Comparison of ENCODE assay signal across 22 cellular contexts in the genomic region with DNA sequence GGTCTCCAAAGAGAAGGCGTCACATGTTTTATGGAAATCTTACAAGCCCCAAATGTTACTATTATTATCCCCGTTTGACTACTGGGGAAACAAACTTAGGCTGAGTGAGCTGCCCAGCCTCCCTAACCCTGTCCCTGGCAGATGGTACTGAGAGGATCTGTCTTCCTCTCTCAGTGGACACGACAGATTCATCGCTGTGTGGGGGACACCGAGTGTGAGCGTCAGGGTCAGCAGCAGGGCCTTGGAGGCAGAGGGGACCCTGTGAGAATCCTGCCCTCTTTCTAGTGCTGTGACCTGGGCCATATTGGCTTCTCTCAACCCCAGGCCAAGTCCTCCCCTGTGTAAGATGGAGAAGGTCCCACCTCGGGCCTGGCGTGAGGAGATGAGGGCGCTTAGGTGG. TPM values are rescaled to one million over a fixed set of nuclear protein-coding genes. Genes with fewer than 3 reads are reported as not detected.
DNase-seq lines count a peak whose midpoint lies in the region; ATAC-seq, FAIRE-seq and TF ChIP-seq lines count a peak whose summit lies in the region.
"Had no signal": no experiment of that assay in that cellular context is flagged by ENCODE, and none has a peak within 500 bp of the region (broad histone marks: within the 10 kb centered on the region; RNA-seq: fewer than 3 reads in every experiment).

No MANE protein-coding gene starts in this region.

- H2AK5ac ChIP-seq in H1 (ENCODE audit: low read depth, low read length), result peak overlapping the region; percentile 86; the same call in 1 of the 2 replicates

- peaks cover 13% of the 10 kb centered on the region; the same call in 1 of the 2 replicates for H3K23me2 ChIP-seq in H1 (ENCODE audit: low read depth, low read length)

- H3K4me1 Mint-ChIP-seq in CD8-positive, alpha-beta T cell (ENCODE audit: low read depth), result peaks cover 10% of the 10 kb centered on the region
- peaks cover 18% of the 10 kb centered on the region for H3K4me1 Mint-ChIP-seq in neural crest cell
- peaks cover 12 to 31% (median 17%) of the 10 kb centered on the region in 3 donors for H3K4me1 Mint-ChIP-seq in T-cell

- H3K27ac Mint-ChIP-seq in CD8-positive, alpha-beta T cell, result no peak overlapping the region
- H3K27ac Mint-ChIP-seq in neural crest cell (ENCODE audit: unreplicated experiment) (no peak overlapping the region), T-cell (no peak overlapping the region)
- H3K27ac Mint-ChIP-seq: HFFc6 had no signal

- CTCF ChIA-PET in CD8-positive, alpha-beta T cell (lab: Charles Lee), result no interaction called here
- CTCF ChIA-PET in H1 (lab: Charles Lee; ENCODE audit: partially characterized antibody) (no interaction called here), T-cell (lab: Charles Lee) (no interaction called here)

- H4K20me1 ChIP-seq in H1 (replicated peaks in 1 of 2; ENCODE audit: control insufficient read depth in 1 of 2, insufficient read depth in 2 of 2, low read length in 2 of 2), result no peaks in the 10 kb centered on the region
- no peaks in the 10 kb centered on the region for H4K20me1 ChIP-seq in hepatocyte (ENCODE audit: insufficient read depth, poor library complexity, severe bottlenecking)

- H2AFZ ChIP-seq in H1 (ENCODE audit: low read length) (no peak overlapping the region), hepatocyte (no peak overlapping the region)
- H2AFZ ChIP-seq: GM23248 had no signal

- no peak overlapping the region for H3K14ac ChIP-seq in H1 (ENCODE audit: insufficient read length)

- POLR2A ChIA-PET in CD8-positive, alpha-beta T cell (lab: Charles Lee), result no interaction called here
- POLR2A ChIA-PET in H1 (lab: Charles Lee; ENCODE audit: partially characterized antibody), result no interaction called here
- POLR2A ChIA-PET in T-cell (lab: Charles Lee), result no interaction called here

- H3K18ac ChIP-seq in H1 (ENCODE audit: extremely low read depth, low read length), result no peak overlapping the region

- no peak for DNase-seq in CD8-positive, alpha-beta T cell
- DNase-seq in H1 (ENCODE audit: low read depth in 1 of 2, low spot score in 2 of 2), result no peak
- DNase-seq in neural crest cell (ENCODE audit: low read depth, low spot score), result no peak
- DNase-seq in H4 (ENCODE audit: low spot score), result no peak
- no peak for DNase-seq in hepatocyte (ENCODE audit: low spot score)
- DNase-seq in foreskin keratinocyte, result no peak
- no peak for DNase-seq in T-cell
- DNase-seq: DMS53, GM23248, HFFc6, Karpas-422, NCI-H1092, NCI-H1417 treated with DMSO at 0.1 percent for 48 hours, NCI-H1694 treated with DMSO at 0.1 percent for 48 hours, NCI-H2081, NCI-H2227 treated with DMSO at 0.1 percent for 48 hours, NCI-H526 treated with DMSO at 0.1 percent for 48 hours, OCI-M1, Peyer's patch, SHP77 treated with DMSO at 0.1 percent for 48 hours had no signal

- no peaks in the 10 kb centered on the region for H3K27me3 ChIP-seq in CD8-positive, alpha-beta T cell (ENCODE audit: insufficient read depth, low read length)
- H3K27me3 ChIP-seq in H1 (replicated peaks in 1 of 4; ENCODE audit: control insufficient read depth in 3 of 4, extremely low read depth in 1 of 4, insufficient read depth in 3 of 4, low read length in 3 of 4) (peaks cover 0 to 27% (median 23%) of the 10 kb centered on the region in 4 experiments; a peak in 5 of 7 replicates), hepatocyte (no peaks in the 10 kb centered on the region), foreskin keratinocyte (no peaks in the 10 kb centered on the region)
- H3K27me3 ChIP-seq: Peyer's patch had no signal

- 92% methylated on average over 9 of the region's 9 CpGs; no CpG with 5 or more reads in 1 of the 2 experiments for WGBS in H1 (ENCODE audit: extremely low coverage in 1 of 2, insufficient coverage in 1 of 2, insufficient read length in 1 of 2, insufficient replicate concordance in 2 of 2, low coverage in 1 of 2, low lambda C conversion rate in 2 of 2, missing lambda C conversion rate in 1 of 2), 2 experiments
- WGBS in hepatocyte (ENCODE audit: low lambda C conversion rate, missing lambda C conversion rate), result 95% methylated on average over 9 of the region's 9 CpGs

- no peaks in the 10 kb centered on the region for H3K9me2 ChIP-seq in hepatocyte (replicated peaks; ENCODE audit: insufficient read depth)

- TF ChIP-seq CTCF in CD8-positive, alpha-beta T cell (IDR thresholded peaks at IDR 0.05), result no peak
- TF ChIP-seq CTCF in H1 (IDR thresholded peaks at IDR 0.05; ENCODE audit: control extremely low read depth in 1 of 3, insufficient read depth in 1 of 3, low read depth in 1 of 3, low read length in 3 of 3), result no peak
- TF ChIP-seq CTCF in neural crest cell (conservative IDR thresholded peaks at IDR 0.05), result no peak
- TF ChIP-seq CTCF in hepatocyte (IDR thresholded peaks at IDR 0.05; ENCODE audit: poor library complexity), result no peak
- no peak for TF ChIP-seq CTCF in foreskin keratinocyte (conservative IDR thresholded peaks at IDR 0.05)

- peak overlapping the region; percentile 22 for H3K4me3 Mint-ChIP-seq in CD8-positive, alpha-beta T cell
- H3K4me3 Mint-ChIP-seq in neural crest cell (peak overlapping the region; percentile 61), T-cell (peak overlapping the region in 1 of 3 donors; percentile 76)

- no peaks in the 10 kb centered on the region for H3K36me3 ChIP-seq in CD8-positive, alpha-beta T cell (ENCODE audit: insufficient read depth, low read length)
- no peaks in the 10 kb centered on the region for H3K36me3 ChIP-seq in H1 (ENCODE audit: control insufficient read depth in 2 of 4, insufficient read depth in 4 of 4, low read length in 3 of 4)
- no peaks in the 10 kb centered on the region for H3K36me3 ChIP-seq in hepatocyte (replicated peaks; ENCODE audit: insufficient read depth, low read depth)
- H3K36me3 ChIP-seq: HAP-1, Peyer's patch had no signal

- peak overlapping the region; percentile 35 for H4K91ac ChIP-seq in H1 (replicated peaks; ENCODE audit: insufficient read length, low read length)

- no peaks in the 10 kb centered on the region for H3K9me3 ChIP-seq in CD8-positive, alpha-beta T cell (ENCODE audit: low read length)
- H3K9me3 ChIP-seq in H1 (ENCODE audit: insufficient read depth in 2 of 2, low read depth in 1 of 2, low read length in 1 of 2) (no peaks in the 10 kb centered on the region), hepatocyte (ENCODE audit: low read depth) (no peaks in the 10 kb centered on the region)
- H3K9me3 ChIP-seq: HAP-1, Peyer's patch had no signal

- H2BK20ac ChIP-seq in H1 (ENCODE audit: low read length), result no peak overlapping the region

- no peak for TF ChIP-seq POLR2A in H1 (IDR thresholded peaks at IDR 0.05; ENCODE audit: control extremely low read depth in 1 of 2, low read depth in 2 of 2, low read length in 2 of 2)

- no peak overlapping the region for H3K27ac ChIP-seq in CD8-positive, alpha-beta T cell (ENCODE audit: low read depth, low read length)
- H3K27ac ChIP-seq in H1 (ENCODE audit: low read depth, low read length) (no peak overlapping the region), hepatocyte (no peak overlapping the region), foreskin keratinocyte (no peak overlapping the region)
- H3K27ac ChIP-seq: C4-2B, GM23248, Peyer's patch had no signal

- H3K4me3 ChIP-seq in CD8-positive, alpha-beta T cell (ENCODE audit: low read depth, low read length), result no peak overlapping the region
- no peak overlapping the region for H3K4me3 ChIP-seq in H1 (ENCODE audit: extremely low read depth in 1 of 4, insufficient read depth in 2 of 4, low read depth in 3 of 4, low read length in 4 of 4)
- H3K4me3 ChIP-seq in hepatocyte, result no peak overlapping the region
- H3K4me3 ChIP-seq: GM23248, HAP-1, Peyer's patch had no signal

- H2BK15ac ChIP-seq in H1 (ENCODE audit: low read length), result no peak overlapping the region

- no peak overlapping the region for H2BK5ac ChIP-seq in H1 (ENCODE audit: low read depth, low read length)

- H3K79me2 ChIP-seq in H1 (ENCODE audit: control insufficient read depth in 1 of 2, insufficient read depth in 2 of 2, low read length in 2 of 2) (no peaks in the 10 kb centered on the region), hepatocyte (no peaks in the 10 kb centered on the region)

- H3K56ac ChIP-seq in H1 (replicated peaks; ENCODE audit: insufficient read length, low read depth, low read length), result no peak overlapping the region

- no peak overlapping the region for H3K4ac ChIP-seq in H1 (replicated peaks; ENCODE audit: insufficient read length, low read depth, low read length)

- H3K4me2 ChIP-seq in H1 (ENCODE audit: insufficient read depth in 1 of 2, low read depth in 2 of 2, low read length in 2 of 2) (no peak overlapping the region), hepatocyte (no peak overlapping the region)

- TF ChIP-seq EP300 in H1 (IDR thresholded peaks at IDR 0.05; ENCODE audit: borderline replicate concordance in 1 of 2, low read depth in 2 of 2, low read length in 2 of 2), result no peak

- peak overlapping the region; percentile 43; the same call in 1 of the 2 replicates for H2BK12ac ChIP-seq in H1 (ENCODE audit: low read depth, low read length)

- no peak for TF ChIP-seq RAD21 in H1 (IDR thresholded peaks at IDR 0.05 in 1 of 2, conservative IDR thresholded peaks at IDR 0.05 in 1 of 2; ENCODE audit: low read depth in 2 of 2, low read length in 2 of 2)

- H4K5ac ChIP-seq in H1 (ENCODE audit: insufficient read length, low read depth, low read length), result no peak overlapping the region

- H4K8ac ChIP-seq in H1 (ENCODE audit: extremely low read depth, insufficient read depth, low read length), result no peak overlapping the region

- no peak overlapping the region for H2BK120ac ChIP-seq in H1 (replicated peaks; ENCODE audit: low read depth, low read length)

- no peak for ATAC-seq in CD8-positive, alpha-beta T cell
- ATAC-seq in foreskin keratinocyte (no peak), T-cell (replicated peaks in 1 of 4) (no peak)

- no peaks in the 10 kb centered on the region for H3K79me1 ChIP-seq in H1 (ENCODE audit: low read depth, low read length)

- H3K9ac ChIP-seq in H1 (replicated peaks in 1 of 4; ENCODE audit: extremely low read depth in 1 of 4, low read depth in 3 of 4, low read length in 3 of 4), result no peak overlapping the region
- H3K9ac ChIP-seq: GM23248 had no signal

- intact Hi-C loops in CD8-positive, alpha-beta T cell (cut with DNase I, micrococcal nuclease), result loop anchor here (5.0 to 10.0 kb wide), 4 partner anchors 36 to 303 kb away; no protein-coding TSS in a partner anchor

- no peak overlapping the region for H3K23ac ChIP-seq in H1 (ENCODE audit: insufficient read length)

- peaks cover 33% of the 10 kb centered on the region for H3K27me3 Mint-ChIP-seq in CD8-positive, alpha-beta T cell (ENCODE audit: low read depth)
- H3K27me3 Mint-ChIP-seq in neural crest cell (ENCODE audit: low read depth) (peaks cover 54% of the 10 kb centered on the region), T-cell (peaks cover 20 to 29% of the 10 kb centered on the region in 2 donors)

- no peaks in the 10 kb centered on the region for H3K36me3 Mint-ChIP-seq in CD8-positive, alpha-beta T cell
- H3K36me3 Mint-ChIP-seq in neural crest cell (ENCODE audit: low read depth) (no peaks in the 10 kb centered on the region), T-cell (no peaks in the 10 kb centered on the region)

- FAIRE-seq in H1 (lab: Jason Lieb, UNC), result no peak

- H3K9me3 Mint-ChIP-seq in CD8-positive, alpha-beta T cell, result no peaks in the 10 kb centered on the region
- H3K9me3 Mint-ChIP-seq in neural crest cell (no peaks in the 10 kb centered on the region), T-cell (no peaks in the 10 kb centered on the region)
- H3K9me3 Mint-ChIP-seq: HFFc6 had no signal

- H3K4me1 ChIP-seq in CD8-positive, alpha-beta T cell (ENCODE audit: insufficient read depth, low read length), result peaks cover 11% of the 10 kb centered on the region
- peaks cover 7 to 16% (median 15%) of the 10 kb centered on the region in 4 experiments for H3K4me1 ChIP-seq in H1 (replicated peaks in 1 of 4; ENCODE audit: control insufficient read depth in 3 of 4, insufficient read depth in 4 of 4, low read length in 3 of 4)
- H3K4me1 ChIP-seq in hepatocyte (ENCODE audit: insufficient read depth), result peaks cover 39% of the 10 kb centered on the region
- peaks cover 11% of the 10 kb centered on the region for H3K4me1 ChIP-seq in foreskin keratinocyte

RNA-seq across cellular contexts. Expression of gene SMAD7, which starts 27.1 kb away (rescaled TPM):
- 100 to 1,000 TPM; 227 to 236 TPM for total RNA-seq in CD8-positive, alpha-beta T cell
- 13.8 and 15.5 TPM in 2 replicates for total RNA-seq in H1 (2021; fragmentation: NEBNext Ultra II Directional; extraction: Animal tissue kit (Norgen Biotek cat#: 25700))
- polyA plus RNA-seq in H1 (2011; rRNA removed) (6.5 and 6.6 TPM in 2 replicates), hepatocyte (61.5 and 65.4 TPM in 2 replicates), foreskin keratinocyte (4.3 and 5.2 TPM in 2 replicates)
- 6.1 TPM for polyA plus RNA-seq in H1 (2011; cell fraction: cytosol; rRNA removed)
- 9.4 TPM for polyA plus RNA-seq in H1 (2011; cell fraction: nucleus; rRNA removed)
- polyA plus RNA-seq in H1 (2012, experiment 1 of 2), result 3.7 to 4.5 TPM (median 4.3 TPM) in 4 replicates
- polyA plus RNA-seq in H1 (2012, experiment 2 of 2), result 4.8 TPM
- polyA plus RNA-seq in H1 (2013, experiment 1 of 2), result 12.4 TPM
- polyA plus RNA-seq in H1 (2013, experiment 2 of 2), result 12.0 TPM
- 10.3 and 13.5 TPM in 2 replicates for polyA minus RNA-seq in H1 (2011; rRNA and poly(A)+ RNA removed)
- 9.7 TPM for polyA minus RNA-seq in H1 (2011; cell fraction: cytosol; rRNA and poly(A)+ RNA removed)
- polyA minus RNA-seq in H1 (2011; cell fraction: nucleus; rRNA and poly(A)+ RNA removed), result 9.4 TPM
- total RNA-seq in neural crest cell (1.8 and 2.0 TPM in 2 replicates), hepatocyte (66.2 and 71.1 TPM in 2 replicates), foreskin keratinocyte (7.2 and 10.5 TPM in 2 replicates), T-cell (100 to 1,000 TPM in 1 of 5 donors, 10 to 100 TPM in 4; 28.5 to 138 (median 57.7) TPM)
- total RNA-seq in H4 (2014; rRNA removed; shearing (Covaris generic)), result 6.9 and 10.1 TPM in 2 replicates
